17 cellular contexts compared by ENCODE assay signal in genomic region chr2:152238021-152238420, GRCh38.
DNase-seq lines count a peak whose midpoint lies in the region; ATAC-seq and TF ChIP-seq lines count a peak whose summit lies in the region.
"Had no signal": no experiment of that assay in that cellular context is flagged by ENCODE, and none has a peak within 500 bp of the region (broad histone marks: within the 10 kb centered on the region; RNA-seq: fewer than 3 reads in every experiment).

No MANE protein-coding gene starts in this region.

- TF ChIP-seq POLR2A in GM18505 (IDR thresholded peaks at IDR 0.05; ENCODE audit: borderline replicate concordance, extremely low read depth, insufficient read depth, insufficient read length), result no peak

- ATAC-seq in GM21786 (IDR thresholded peaks at IDR 0.05; ENCODE audit: unreplicated experiment) (no peak), GM18505 (IDR thresholded peaks at IDR 0.05; ENCODE audit: unreplicated experiment) (no peak)
- ATAC-seq: A549, HCT116 had no signal

- DNase-seq in DMS 273 (lab: John Stamatoyannopoulos, UW; ENCODE audit: unreplicated experiment) (peak; percentile 69), DMS 273 treated with DMSO at 0.1 percent for 48 hours (lab: John Stamatoyannopoulos, UW) (no peak), NCI-H446 treated with DMSO at 0.1 percent for 48 hours (lab: John Stamatoyannopoulos, UW) (peak; percentile 76), NCI-H82 (lab: John Stamatoyannopoulos, UW) (peak; percentile 97), cerebellum (ENCODE audit: low spot score) (peak; percentile 53), HT-29 (ENCODE audit: low spot score) (no peak)
- DNase-seq: AML-193; Caco-2; CD4-positive, alpha-beta T cell; DMS79 treated with DMSO at 0.1 percent for 48 hours; GOT3; H7; HFFc6 had no signal

Comparison
In these comparisons a context has a peak if more than half of its experiments do, and no peak if none do; other contexts are left out.
1. DNase-seq: peak in DMS 273 (single experiment), NCI-H446 treated with DMSO at 0.1 percent for 48 hours (single experiment), NCI-H82 (single experiment) and cerebellum (single experiment); none in DMS 273 treated with DMSO at 0.1 percent for 48 hours (single experiment) and HT-29 (single experiment).